ENCODE assay signal across 10 cellular contexts in the genomic region with DNA sequence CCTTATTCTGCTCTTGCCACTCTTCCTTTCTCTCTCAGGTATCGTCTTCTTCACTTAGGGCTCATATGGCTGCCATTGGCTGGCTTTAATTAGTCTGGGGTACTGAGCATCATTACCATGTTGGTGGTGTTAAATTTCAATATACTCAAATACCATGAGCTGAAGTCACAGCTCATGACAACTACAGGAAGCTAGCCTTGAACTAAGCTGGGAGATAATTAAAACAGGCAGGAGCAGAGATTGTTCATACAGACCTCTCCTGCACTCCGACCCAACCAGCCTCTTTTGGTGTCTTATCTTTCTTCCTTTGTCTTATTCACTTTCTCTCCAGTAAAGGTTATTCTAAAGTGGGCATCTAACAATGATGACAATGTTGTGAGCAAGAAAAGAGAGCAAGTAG.
"Had no signal": no experiment of that assay in that cellular context is flagged by ENCODE, and none has a peak within 500 bp of the region (broad histone marks: within the 10 kb centered on the region; RNA-seq: fewer than 3 reads in every experiment).

No MANE protein-coding gene starts in this region.

- H3K27me3 ChIP-seq: esophagus squamous epithelium, gastroesophageal sphincter, ovary, upper lobe of left lung had no signal

- H3K4me1 ChIP-seq: esophagus squamous epithelium, upper lobe of left lung had no signal

- H3K36me3 ChIP-seq: esophagus squamous epithelium, gastroesophageal sphincter, ovary, upper lobe of left lung had no signal

- H3K9me3 ChIP-seq: esophagus squamous epithelium, gastroesophageal sphincter, ovary, upper lobe of left lung had no signal

- DNase-seq: activated CD8-positive, alpha-beta T cell treated with anti-CD3 and anti-CD28 coated beads, Interleukin-2, amount 10 ng/mL, durations not matched to agents 7 days and 5 days; activated naive CD4-positive, alpha-beta T cell treated with Interleukin-2 at 50 U/mL for 16 hours; activated naive CD8-positive, alpha-beta T cell treated with anti-CD3 and anti-CD28 coated beads, Interleukin-2, amount 50 U/mL, for 24 hours; esophagus squamous epithelium; kidney glomerular epithelial cell; ovary; stimulated activated CD4-positive, alpha-beta T cell treated with anti-CD3 and anti-CD28 coated beads, Interleukin-15, amount 100 ng/mL, for 24 hours; stimulated activated CD4-positive, alpha-beta T cell treated with anti-CD3 and anti-CD28 coated beads, Interleukin-4, amount 100 ng/mL, for 24 hours; upper lobe of left lung had no signal

- H3K4me3 ChIP-seq: esophagus squamous epithelium, gastroesophageal sphincter, ovary, upper lobe of left lung had no signal

- H3K27ac ChIP-seq: esophagus squamous epithelium, gastroesophageal sphincter, ovary, upper lobe of left lung had no signal
